2 cellular contexts compared by ENCODE assay signal in the genomic region with DNA sequence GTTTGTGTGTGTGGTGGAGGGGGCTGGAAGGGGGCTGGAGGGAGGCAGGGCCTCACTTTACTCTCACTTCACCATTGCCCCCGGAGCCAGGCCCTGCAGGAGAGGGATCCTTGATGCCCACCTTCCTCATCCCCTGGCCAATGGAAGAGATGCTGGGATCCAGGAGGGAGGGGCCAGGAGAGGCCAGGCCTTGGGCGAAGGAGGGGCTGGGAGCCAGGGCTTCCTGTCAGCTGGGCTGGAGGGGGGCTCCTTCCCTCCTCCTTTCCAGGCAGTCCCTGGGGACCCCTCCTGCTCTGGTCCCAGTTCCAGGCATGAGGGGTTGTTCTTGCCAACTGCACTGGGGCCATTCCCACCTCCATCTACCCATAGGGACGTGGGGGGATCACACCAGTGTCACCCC.
TF ChIP-seq lines count a peak whose summit lies in the region.

No MANE protein-coding gene starts in this region.

TF ChIP-seq in H1, 55 proteins besides CTCF, POLR2A, EP300 and RAD21:
- TF ChIP-seq KDM4A (IDR thresholded peaks at IDR 0.05; ENCODE audit: low read depth, low read length, severe bottlenecking) (no peak), NANOG (IDR thresholded peaks at IDR 0.05; ENCODE audit: insufficient read depth, low read depth, low read length, poor library complexity, severe bottlenecking) (no peak), KDM5A (IDR thresholded peaks at IDR 0.05; ENCODE audit: low read length) (no peak), SP1 (IDR thresholded peaks at IDR 0.05; ENCODE audit: low read depth, low read length) (no peak), HDAC2 (IDR thresholded peaks at IDR 0.05; ENCODE audit: borderline replicate concordance in 1 of 2, low read depth in 2 of 2, low read length in 2 of 2) (no peak), TEAD4 (IDR thresholded peaks at IDR 0.05; ENCODE audit: low read depth, low read length) (no peak), SIRT6 (IDR thresholded peaks at IDR 0.05; ENCODE audit: low read length) (no peak), CHD1 (IDR thresholded peaks at IDR 0.05; ENCODE audit: low read depth, low read length) (no peak), BCL11A (IDR thresholded peaks at IDR 0.05; ENCODE audit: low read depth in 2 of 2, low read length in 2 of 2) (no peak), EGR1 (IDR thresholded peaks at IDR 0.05; ENCODE audit: borderline replicate concordance, low read depth, low read length) (no peak), GABPA (IDR thresholded peaks at IDR 0.05; ENCODE audit: borderline replicate concordance, insufficient read depth, low read length) (no peak), TCF12 (IDR thresholded peaks at IDR 0.05; ENCODE audit: low read depth, low read length) (no peak), RBBP5 (IDR thresholded peaks at IDR 0.05; ENCODE audit: borderline replicate concordance, low read depth, low read length) (no peak), POU5F1 (IDR thresholded peaks at IDR 0.05; ENCODE audit: low read depth, low read length) (no peak), RNF2 (IDR thresholded peaks at IDR 0.05; ENCODE audit: borderline replicate concordance, low read depth, low read length, missing control alignments, poor library complexity, severe bottlenecking) (no peak), CBX8 (IDR thresholded peaks at IDR 0.05; ENCODE audit: borderline replicate concordance, low read depth, low read length) (no peak)
- TF ChIP-seq, protein P1, sequence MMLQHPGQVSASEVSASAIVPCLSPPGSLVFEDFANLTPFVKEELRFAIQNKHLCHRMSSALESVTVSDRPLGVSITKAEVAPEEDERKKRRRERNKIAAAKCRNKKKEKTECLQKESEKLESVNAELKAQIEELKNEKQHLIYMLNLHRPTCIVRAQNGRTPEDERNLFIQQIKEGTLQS (IDR thresholded peaks at IDR 0.05; ENCODE audit: insufficient read depth, low read depth, low read length): no peak
- TF ChIP-seq, protein P2, sequence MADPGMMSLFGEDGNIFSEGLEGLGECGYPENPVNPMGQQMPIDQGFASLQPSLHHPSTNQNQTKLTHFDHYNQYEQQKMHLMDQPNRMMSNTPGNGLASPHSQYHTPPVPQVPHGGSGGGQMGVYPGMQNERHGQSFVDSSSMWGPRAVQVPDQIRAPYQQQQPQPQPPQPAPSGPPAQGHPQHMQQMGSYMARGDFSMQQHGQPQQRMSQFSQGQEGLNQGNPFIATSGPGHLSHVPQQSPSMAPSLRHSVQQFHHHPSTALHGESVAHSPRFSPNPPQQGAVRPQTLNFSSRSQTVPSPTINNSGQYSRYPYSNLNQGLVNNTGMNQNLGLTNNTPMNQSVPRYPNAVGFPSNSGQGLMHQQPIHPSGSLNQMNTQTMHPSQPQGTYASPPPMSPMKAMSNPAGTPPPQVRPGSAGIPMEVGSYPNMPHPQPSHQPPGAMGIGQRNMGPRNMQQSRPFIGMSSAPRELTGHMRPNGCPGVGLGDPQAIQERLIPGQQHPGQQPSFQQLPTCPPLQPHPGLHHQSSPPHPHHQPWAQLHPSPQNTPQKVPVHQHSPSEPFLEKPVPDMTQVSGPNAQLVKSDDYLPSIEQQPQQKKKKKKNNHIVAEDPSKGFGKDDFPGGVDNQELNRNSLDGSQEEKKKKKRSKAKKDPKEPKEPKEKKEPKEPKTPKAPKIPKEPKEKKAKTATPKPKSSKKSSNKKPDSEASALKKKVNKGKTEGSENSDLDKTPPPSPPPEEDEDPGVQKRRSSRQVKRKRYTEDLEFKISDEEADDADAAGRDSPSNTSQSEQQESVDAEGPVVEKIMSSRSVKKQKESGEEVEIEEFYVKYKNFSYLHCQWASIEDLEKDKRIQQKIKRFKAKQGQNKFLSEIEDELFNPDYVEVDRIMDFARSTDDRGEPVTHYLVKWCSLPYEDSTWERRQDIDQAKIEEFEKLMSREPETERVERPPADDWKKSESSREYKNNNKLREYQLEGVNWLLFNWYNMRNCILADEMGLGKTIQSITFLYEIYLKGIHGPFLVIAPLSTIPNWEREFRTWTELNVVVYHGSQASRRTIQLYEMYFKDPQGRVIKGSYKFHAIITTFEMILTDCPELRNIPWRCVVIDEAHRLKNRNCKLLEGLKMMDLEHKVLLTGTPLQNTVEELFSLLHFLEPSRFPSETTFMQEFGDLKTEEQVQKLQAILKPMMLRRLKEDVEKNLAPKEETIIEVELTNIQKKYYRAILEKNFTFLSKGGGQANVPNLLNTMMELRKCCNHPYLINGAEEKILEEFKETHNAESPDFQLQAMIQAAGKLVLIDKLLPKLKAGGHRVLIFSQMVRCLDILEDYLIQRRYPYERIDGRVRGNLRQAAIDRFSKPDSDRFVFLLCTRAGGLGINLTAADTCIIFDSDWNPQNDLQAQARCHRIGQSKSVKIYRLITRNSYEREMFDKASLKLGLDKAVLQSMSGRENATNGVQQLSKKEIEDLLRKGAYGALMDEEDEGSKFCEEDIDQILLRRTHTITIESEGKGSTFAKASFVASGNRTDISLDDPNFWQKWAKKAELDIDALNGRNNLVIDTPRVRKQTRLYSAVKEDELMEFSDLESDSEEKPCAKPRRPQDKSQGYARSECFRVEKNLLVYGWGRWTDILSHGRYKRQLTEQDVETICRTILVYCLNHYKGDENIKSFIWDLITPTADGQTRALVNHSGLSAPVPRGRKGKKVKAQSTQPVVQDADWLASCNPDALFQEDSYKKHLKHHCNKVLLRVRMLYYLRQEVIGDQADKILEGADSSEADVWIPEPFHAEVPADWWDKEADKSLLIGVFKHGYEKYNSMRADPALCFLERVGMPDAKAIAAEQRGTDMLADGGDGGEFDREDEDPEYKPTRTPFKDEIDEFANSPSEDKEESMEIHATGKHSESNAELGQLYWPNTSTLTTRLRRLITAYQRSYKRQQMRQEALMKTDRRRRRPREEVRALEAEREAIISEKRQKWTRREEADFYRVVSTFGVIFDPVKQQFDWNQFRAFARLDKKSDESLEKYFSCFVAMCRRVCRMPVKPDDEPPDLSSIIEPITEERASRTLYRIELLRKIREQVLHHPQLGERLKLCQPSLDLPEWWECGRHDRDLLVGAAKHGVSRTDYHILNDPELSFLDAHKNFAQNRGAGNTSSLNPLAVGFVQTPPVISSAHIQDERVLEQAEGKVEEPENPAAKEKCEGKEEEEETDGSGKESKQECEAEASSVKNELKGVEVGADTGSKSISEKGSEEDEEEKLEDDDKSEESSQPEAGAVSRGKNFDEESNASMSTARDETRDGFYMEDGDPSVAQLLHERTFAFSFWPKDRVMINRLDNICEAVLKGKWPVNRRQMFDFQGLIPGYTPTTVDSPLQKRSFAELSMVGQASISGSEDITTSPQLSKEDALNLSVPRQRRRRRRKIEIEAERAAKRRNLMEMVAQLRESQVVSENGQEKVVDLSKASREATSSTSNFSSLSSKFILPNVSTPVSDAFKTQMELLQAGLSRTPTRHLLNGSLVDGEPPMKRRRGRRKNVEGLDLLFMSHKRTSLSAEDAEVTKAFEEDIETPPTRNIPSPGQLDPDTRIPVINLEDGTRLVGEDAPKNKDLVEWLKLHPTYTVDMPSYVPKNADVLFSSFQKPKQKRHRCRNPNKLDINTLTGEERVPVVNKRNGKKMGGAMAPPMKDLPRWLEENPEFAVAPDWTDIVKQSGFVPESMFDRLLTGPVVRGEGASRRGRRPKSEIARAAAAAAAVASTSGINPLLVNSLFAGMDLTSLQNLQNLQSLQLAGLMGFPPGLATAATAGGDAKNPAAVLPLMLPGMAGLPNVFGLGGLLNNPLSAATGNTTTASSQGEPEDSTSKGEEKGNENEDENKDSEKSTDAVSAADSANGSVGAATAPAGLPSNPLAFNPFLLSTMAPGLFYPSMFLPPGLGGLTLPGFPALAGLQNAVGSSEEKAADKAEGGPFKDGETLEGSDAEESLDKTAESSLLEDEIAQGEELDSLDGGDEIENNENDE (IDR thresholded peaks at IDR 0.05; ENCODE audit: insufficient replicate concordance, low read length): no peak

TF ChIP-seq in neural cell, 6 proteins besides CTCF, POLR2A, EP300 and RAD21:
- TF ChIP-seq MXI1 (conservative IDR thresholded peaks at IDR 0.05; ENCODE audit: poor library complexity, severe bottlenecking): no peak
- TF ChIP-seq SMC3 (conservative IDR thresholded peaks at IDR 0.05; ENCODE audit: poor library complexity): no peak
- no peak for TF ChIP-seq EZH2 (IDR thresholded peaks at IDR 0.05; ENCODE audit: borderline replicate concordance, insufficient read depth, low read length, poor library complexity, severe bottlenecking)
- TF ChIP-seq, protein P3, sequence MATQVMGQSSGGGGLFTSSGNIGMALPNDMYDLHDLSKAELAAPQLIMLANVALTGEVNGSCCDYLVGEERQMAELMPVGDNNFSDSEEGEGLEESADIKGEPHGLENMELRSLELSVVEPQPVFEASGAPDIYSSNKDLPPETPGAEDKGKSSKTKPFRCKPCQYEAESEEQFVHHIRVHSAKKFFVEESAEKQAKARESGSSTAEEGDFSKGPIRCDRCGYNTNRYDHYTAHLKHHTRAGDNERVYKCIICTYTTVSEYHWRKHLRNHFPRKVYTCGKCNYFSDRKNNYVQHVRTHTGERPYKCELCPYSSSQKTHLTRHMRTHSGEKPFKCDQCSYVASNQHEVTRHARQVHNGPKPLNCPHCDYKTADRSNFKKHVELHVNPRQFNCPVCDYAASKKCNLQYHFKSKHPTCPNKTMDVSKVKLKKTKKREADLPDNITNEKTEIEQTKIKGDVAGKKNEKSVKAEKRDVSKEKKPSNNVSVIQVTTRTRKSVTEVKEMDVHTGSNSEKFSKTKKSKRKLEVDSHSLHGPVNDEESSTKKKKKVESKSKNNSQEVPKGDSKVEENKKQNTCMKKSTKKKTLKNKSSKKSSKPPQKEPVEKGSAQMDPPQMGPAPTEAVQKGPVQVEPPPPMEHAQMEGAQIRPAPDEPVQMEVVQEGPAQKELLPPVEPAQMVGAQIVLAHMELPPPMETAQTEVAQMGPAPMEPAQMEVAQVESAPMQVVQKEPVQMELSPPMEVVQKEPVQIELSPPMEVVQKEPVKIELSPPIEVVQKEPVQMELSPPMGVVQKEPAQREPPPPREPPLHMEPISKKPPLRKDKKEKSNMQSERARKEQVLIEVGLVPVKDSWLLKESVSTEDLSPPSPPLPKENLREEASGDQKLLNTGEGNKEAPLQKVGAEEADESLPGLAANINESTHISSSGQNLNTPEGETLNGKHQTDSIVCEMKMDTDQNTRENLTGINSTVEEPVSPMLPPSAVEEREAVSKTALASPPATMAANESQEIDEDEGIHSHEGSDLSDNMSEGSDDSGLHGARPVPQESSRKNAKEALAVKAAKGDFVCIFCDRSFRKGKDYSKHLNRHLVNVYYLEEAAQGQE (IDR thresholded peaks at IDR 0.05; ENCODE audit: borderline replicate concordance): no peak
- no peak for TF ChIP-seq POLR2AphosphoS5 (IDR thresholded peaks at IDR 0.05)
- TF ChIP-seq TAF1 (IDR thresholded peaks at IDR 0.05; ENCODE audit: low read depth): no peak
